ENCODE assay signal across 8 cellular contexts in the genomic region with DNA sequence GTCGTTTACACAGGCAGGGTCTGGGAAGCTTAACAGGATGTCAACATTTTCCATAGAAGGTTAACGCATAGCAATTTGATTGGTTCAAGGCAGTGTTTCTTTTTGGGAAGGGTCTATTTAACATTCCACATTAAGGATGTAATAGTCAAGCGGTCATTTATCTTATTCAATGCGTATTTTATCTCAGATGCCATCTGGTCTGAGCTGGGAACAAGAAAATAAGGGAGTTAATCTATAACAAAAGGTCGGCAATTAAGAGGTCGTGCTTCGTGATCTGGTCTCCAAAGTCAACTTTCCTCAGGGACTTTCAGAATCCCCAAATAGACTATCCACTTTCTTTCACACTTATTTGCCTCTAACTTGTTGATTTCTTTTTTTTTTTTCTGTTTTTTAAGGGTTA. TPM values are rescaled to one million over a fixed set of nuclear protein-coding genes. Genes with fewer than 3 reads are reported as not detected.
DNase-seq lines count a peak whose midpoint lies in the region; ATAC-seq and TF ChIP-seq lines count a peak whose summit lies in the region.

No MANE protein-coding gene starts in this region.

- peaks cover 39% of the 10 kb centered on the region for H3K79me2 ChIP-seq in HCT116 (ENCODE audit: insufficient read depth, low read length)

- H3K27me3 Mint-ChIP-seq in T-helper 17 cell, result no peaks in the 10 kb centered on the region

- no peak for DNase-seq in HCT116 (ENCODE audit: low read depth, low spot score)
- no peak for DNase-seq in T-helper 17 cell
- peak; percentile 7 for DNase-seq in glomerular visceral epithelial cell (ENCODE audit: extremely low spot score)
- no peak for DNase-seq in stimulated activated naive CD4-positive, alpha-beta T cell treated with Interleukin-2 at 50 U/mL for 16 hours (lab: John Stamatoyannopoulos, UW)
- no peak for DNase-seq in H4 (ENCODE audit: low spot score)
- no peak for DNase-seq in stimulated activated CD4-positive, alpha-beta T cell treated with anti-CD3 and anti-CD28 coated beads, Interleukin-4, amount 100 ng/mL, for 1 hour

- RAD21 ChIA-PET in HCT116 (lab: Charles Lee; ENCODE audit: low non-redundant PET in 1 of 2, low total read pairs in 2 of 2, uncharacterized antibody in 2 of 2, unreplicated experiment in 2 of 2), result no interaction called here

- TSS peak; percentile 82 for BruUV-seq in HCT116 (replicated peaks; lab: Mats Ljungman, UMichigan)

- H3K4me1 Mint-ChIP-seq in T-helper 17 cell, result peaks cover 45% of the 10 kb centered on the region

- H3K27ac Mint-ChIP-seq in T-helper 17 cell, result peak overlapping the region; percentile 95

- H2AFZ ChIP-seq in HCT116 (ENCODE audit: low read depth, low read length, poor library complexity, severe bottlenecking), result peak overlapping the region; percentile 13

- H3K27ac ChIP-seq in HCT116 (ENCODE audit: low read depth, low read length) (peak overlapping the region; percentile 86), skeletal muscle tissue (ENCODE audit: low read depth, low read length) (peak overlapping the region; percentile 72)

- no peak for TF ChIP-seq RAD21 in HCT116 (IDR thresholded peaks at IDR 0.05; ENCODE audit: low read depth)

- CTCF ChIA-PET in HCT116 (lab: Charles Lee), result no interaction called here

- no peak for TF ChIP-seq CTCF in HCT116 (IDR thresholded peaks at IDR 0.05 in 2 of 3, conservative IDR thresholded peaks at IDR 0.05 in 1 of 3; ENCODE audit: borderline replicate concordance in 1 of 3, insufficient read depth in 1 of 3, low read depth in 2 of 3, low read length in 2 of 3)

- H3K4me2 ChIP-seq in HCT116 (ENCODE audit: low read length), result peak overlapping the region; percentile 92

- POLR2A ChIA-PET in HCT116 (lab: Charles Lee), result interaction anchor here (0.7 to 1.3 kb wide), 2 partner anchors 11 to 209 kb away, joined by 3 to 6 read pairs; no protein-coding TSS in a partner anchor

- no peak for ATAC-seq in HCT116
- ATAC-seq in T-helper 17 cell, result no peak
- ATAC-seq in GM18867 (IDR thresholded peaks at IDR 0.05; ENCODE audit: unreplicated experiment), result no peak

- peak overlapping the region; percentile 68 to 87 for H3K4me3 ChIP-seq in HCT116 (replicated peaks in 1 of 2; ENCODE audit: low read depth in 1 of 2, low read length in 2 of 2)
- peak overlapping the region; percentile 83 to 93 (median 91) for H3K4me3 ChIP-seq in skeletal muscle tissue (ENCODE audit: low read length in 3 of 3)

- H3K4me3 Mint-ChIP-seq in T-helper 17 cell, result peak overlapping the region; percentile 92

- no peak for TF ChIP-seq POLR2A in HCT116 (IDR thresholded peaks at IDR 0.05; ENCODE audit: borderline replicate concordance, extremely low read depth, insufficient read depth, insufficient read length)

- intact Hi-C loops in HCT116 (cut with micrococcal nuclease), result loop anchor here (2.0 to 5.0 kb wide), 3 partner anchors 211 to 276 kb away; no protein-coding TSS in a partner anchor

- H4K20me1 ChIP-seq in HCT116 (ENCODE audit: insufficient read depth), result no peaks in the 10 kb centered on the region

- H3K9ac ChIP-seq in HCT116 (ENCODE audit: low read length), result peak overlapping the region; percentile 73
- peak overlapping the region; percentile 69 to 83 (median 81) for H3K9ac ChIP-seq in skeletal muscle tissue (ENCODE audit: low read depth in 1 of 3, low read length in 3 of 3)

- H3K4me1 ChIP-seq in HCT116 (ENCODE audit: control insufficient read depth in 1 of 2, insufficient read depth in 2 of 2, low read length in 2 of 2), result peaks cover 24 to 41% of the 10 kb centered on the region in 2 experiments
- H3K4me1 ChIP-seq in skeletal muscle tissue (ENCODE audit: control insufficient read depth in 3 of 3, insufficient read depth in 3 of 3, low read length in 3 of 3), result peaks cover 15 to 27% (median 22%) of the 10 kb centered on the region in 3 donors

- H3K36me3 Mint-ChIP-seq in T-helper 17 cell (ENCODE audit: low read depth), result peaks cover 1% of the 10 kb centered on the region

- no peaks in the 10 kb centered on the region for H3K9me3 ChIP-seq in HCT116 (ENCODE audit: control insufficient read depth in 1 of 2, insufficient read depth in 1 of 2, low read depth in 1 of 2, low read length in 2 of 2)
- H3K9me3 ChIP-seq in T-helper 17 cell (ENCODE audit: control insufficient read depth, low read length, poor library complexity, severe bottlenecking), result no peaks in the 10 kb centered on the region
- no peaks in the 10 kb centered on the region for H3K9me3 ChIP-seq in skeletal muscle tissue (ENCODE audit: control insufficient read depth in 3 of 3, low read length in 3 of 3)

- H3K36me3 ChIP-seq in HCT116 (ENCODE audit: control insufficient read depth in 1 of 2, insufficient read depth in 2 of 2, low read length in 2 of 2) (peaks cover 5 to 20% of the 10 kb centered on the region in 2 experiments; a peak in 3 of 4 replicates), skeletal muscle tissue (ENCODE audit: control insufficient read depth in 3 of 3, insufficient read depth in 3 of 3, low read length in 3 of 3) (peaks cover 0 to 5% (median 0%) of the 10 kb centered on the region in 3 donors)

- H3K27me3 ChIP-seq in HCT116 (ENCODE audit: insufficient read depth, low read length), result no peaks in the 10 kb centered on the region
- no peaks in the 10 kb centered on the region for H3K27me3 ChIP-seq in skeletal muscle tissue (ENCODE audit: control insufficient read depth in 3 of 3, insufficient read depth in 3 of 3, low read length in 3 of 3)

- no peaks in the 10 kb centered on the region for H3K9me2 ChIP-seq in HCT116 (ENCODE audit: insufficient read depth)

TF ChIP-seq in HCT116, 20 proteins besides CTCF, POLR2A, EP300 and RAD21 (continues in another document):
- TF ChIP-seq ZBTB33 (IDR thresholded peaks at IDR 0.05; ENCODE audit: extremely low read depth, insufficient replicate concordance, low read length) (no peak), ELF1 (IDR thresholded peaks at IDR 0.05; ENCODE audit: borderline replicate concordance, low read depth) (no peak), ZNF274 (IDR thresholded peaks at IDR 0.05; ENCODE audit: low read depth, low read length) (no peak), CBX3 (IDR thresholded peaks at IDR 0.05; ENCODE audit: low read depth) (no peak), SP1 (IDR thresholded peaks at IDR 0.05; ENCODE audit: low read depth) (no peak), YY1 (IDR thresholded peaks at IDR 0.05; ENCODE audit: extremely low read depth, insufficient replicate concordance, low read depth, low read length) (no peak), JUND (IDR thresholded peaks at IDR 0.05) (no peak), SRF (IDR thresholded peaks at IDR 0.05; ENCODE audit: low read depth) (no peak), ZFX (IDR thresholded peaks at IDR 0.05) (no peak), EZH2phosphoT487 (IDR thresholded peaks at IDR 0.05; ENCODE audit: borderline replicate concordance) (no peak), EGR1 (IDR thresholded peaks at IDR 0.05; ENCODE audit: low read depth) (no peak), ATF3 (IDR thresholded peaks at IDR 0.05) (no peak), TCF7L2 (IDR thresholded peaks at IDR 0.05; ENCODE audit: borderline replicate concordance, extremely low read depth, insufficient read depth, insufficient read length) (no peak), SIN3A (IDR thresholded peaks at IDR 0.05; ENCODE audit: low read depth) (no peak), EZH2 (IDR thresholded peaks at IDR 0.05) (no peak)
- TF ChIP-seq, protein P1, sequence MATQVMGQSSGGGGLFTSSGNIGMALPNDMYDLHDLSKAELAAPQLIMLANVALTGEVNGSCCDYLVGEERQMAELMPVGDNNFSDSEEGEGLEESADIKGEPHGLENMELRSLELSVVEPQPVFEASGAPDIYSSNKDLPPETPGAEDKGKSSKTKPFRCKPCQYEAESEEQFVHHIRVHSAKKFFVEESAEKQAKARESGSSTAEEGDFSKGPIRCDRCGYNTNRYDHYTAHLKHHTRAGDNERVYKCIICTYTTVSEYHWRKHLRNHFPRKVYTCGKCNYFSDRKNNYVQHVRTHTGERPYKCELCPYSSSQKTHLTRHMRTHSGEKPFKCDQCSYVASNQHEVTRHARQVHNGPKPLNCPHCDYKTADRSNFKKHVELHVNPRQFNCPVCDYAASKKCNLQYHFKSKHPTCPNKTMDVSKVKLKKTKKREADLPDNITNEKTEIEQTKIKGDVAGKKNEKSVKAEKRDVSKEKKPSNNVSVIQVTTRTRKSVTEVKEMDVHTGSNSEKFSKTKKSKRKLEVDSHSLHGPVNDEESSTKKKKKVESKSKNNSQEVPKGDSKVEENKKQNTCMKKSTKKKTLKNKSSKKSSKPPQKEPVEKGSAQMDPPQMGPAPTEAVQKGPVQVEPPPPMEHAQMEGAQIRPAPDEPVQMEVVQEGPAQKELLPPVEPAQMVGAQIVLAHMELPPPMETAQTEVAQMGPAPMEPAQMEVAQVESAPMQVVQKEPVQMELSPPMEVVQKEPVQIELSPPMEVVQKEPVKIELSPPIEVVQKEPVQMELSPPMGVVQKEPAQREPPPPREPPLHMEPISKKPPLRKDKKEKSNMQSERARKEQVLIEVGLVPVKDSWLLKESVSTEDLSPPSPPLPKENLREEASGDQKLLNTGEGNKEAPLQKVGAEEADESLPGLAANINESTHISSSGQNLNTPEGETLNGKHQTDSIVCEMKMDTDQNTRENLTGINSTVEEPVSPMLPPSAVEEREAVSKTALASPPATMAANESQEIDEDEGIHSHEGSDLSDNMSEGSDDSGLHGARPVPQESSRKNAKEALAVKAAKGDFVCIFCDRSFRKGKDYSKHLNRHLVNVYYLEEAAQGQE (IDR thresholded peaks at IDR 0.05; ENCODE audit: low read depth), result no peak

RNA-seq across cellular contexts. Expression of gene RESF1, which starts 0.6 kb away (rescaled TPM):
- total RNA-seq in HCT116 (2021; ENCODE audit: unreplicated experiment), result 64.7 TPM
- polyA plus RNA-seq in HCT116 (2012), result 8.4 and 14.4 TPM in 2 replicates
- 100 to 1,000 TPM; 128 to 164 TPM for total RNA-seq in T-helper 17 cell
- total RNA-seq in skeletal muscle tissue, result 19.3 TPM
- total RNA-seq in H4 (2014; rRNA removed; shearing (Covaris generic)), result 14.3 and 14.5 TPM in 2 replicates
